In the genomic region with DNA sequence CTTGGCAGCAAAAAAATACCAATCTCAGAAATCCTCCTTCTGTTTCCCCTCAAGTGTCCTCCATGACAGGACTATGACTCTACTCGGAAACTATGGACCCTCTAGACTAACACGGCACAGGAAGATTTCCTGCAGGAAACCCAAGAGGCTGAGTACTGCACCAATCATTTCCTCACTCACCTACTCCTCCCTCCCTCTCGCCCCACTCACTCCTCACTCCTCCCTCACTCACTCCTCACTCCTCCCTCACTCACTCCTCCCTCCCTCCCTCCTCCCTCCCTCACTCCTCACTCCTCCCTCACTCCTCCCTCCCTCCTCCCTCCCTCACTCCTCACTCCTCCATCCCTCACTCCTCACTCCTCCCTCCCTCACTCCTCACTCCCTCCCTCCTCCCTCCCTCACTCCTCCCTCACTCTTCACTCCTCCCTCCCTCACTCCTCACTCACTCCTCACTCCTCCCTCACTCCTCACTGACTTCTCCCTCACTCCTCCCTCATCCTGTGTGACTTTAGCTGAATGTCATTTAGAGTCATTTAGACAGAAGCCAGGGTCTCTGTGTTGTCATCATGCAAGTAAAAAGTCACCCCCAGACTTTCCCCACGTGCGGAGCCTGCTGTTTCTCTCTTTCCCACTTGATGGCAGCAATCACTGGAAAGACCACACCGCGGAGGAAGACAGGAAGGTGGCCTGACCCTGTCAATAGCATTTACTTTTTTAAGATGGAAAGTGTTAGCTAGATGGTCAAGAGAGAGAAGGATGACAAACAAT, we compare ENCODE assay signal across 8 cellular contexts.
DNase-seq lines count a peak whose midpoint lies in the region; ATAC-seq and TF ChIP-seq lines count a peak whose summit lies in the region.

No MANE protein-coding gene starts in this region.

- H3K27ac ChIP-seq in dorsolateral prefrontal cortex = no peak overlapping the region

- no peak overlapping the region for H3K27ac Mint-ChIP-seq in nephron progenitor cell
- no peak overlapping the region for H3K27ac Mint-ChIP-seq in activated T-cell treated with anti-CD3 and anti-CD28 coated beads, Interleukin-2, amount 50 U/mL, for 24 hours

- peaks cover 9% of the 10 kb centered on the region for H3K36me3 Mint-ChIP-seq in nephron progenitor cell (ENCODE audit: low read depth)
- no peaks in the 10 kb centered on the region for H3K36me3 Mint-ChIP-seq in activated T-cell treated with anti-CD3 and anti-CD28 coated beads, Interleukin-2, amount 50 U/mL, for 24 hours (ENCODE audit: low read depth)

- ATAC-seq in GM21381 (IDR thresholded peaks at IDR 0.05; ENCODE audit: unreplicated experiment) = no peak

- H3K9me3 Mint-ChIP-seq in nephron progenitor cell = peaks cover 23% of the 10 kb centered on the region
- H3K9me3 Mint-ChIP-seq in activated T-cell treated with anti-CD3 and anti-CD28 coated beads, Interleukin-2, amount 50 U/mL, for 24 hours = no peaks in the 10 kb centered on the region

- intact Hi-C loops in dorsolateral prefrontal cortex (cut with DNase I) = loop anchor here (5.0 kb wide), 1 partner anchor 117 kb away; no protein-coding TSS in a partner anchor

- peaks cover 0 to 26% (median 0%) of the 10 kb centered on the region in 45 donors for H3K27me3 ChIP-seq in dorsolateral prefrontal cortex

- H3K4me3 ChIP-seq in Jurkat, Clone E6-1 (ENCODE audit: low read length) = no peak overlapping the region
- H3K4me3 ChIP-seq in dorsolateral prefrontal cortex = no peak overlapping the region

- DNase-seq in ELR (ENCODE audit: low read depth) = peak; percentile 50
- DNase-seq in Jurkat, Clone E6-1 (ENCODE audit: low read depth, low spot score) = peak; percentile 25
- DNase-seq in dorsolateral prefrontal cortex = peak in 1 of 10 donors; percentile 50
- peak; percentile 48 for DNase-seq in nephron progenitor cell
- no peak for DNase-seq in NCI-H2107 treated with DMSO at 0.1 percent for 48 hours (lab: John Stamatoyannopoulos, UW; ENCODE audit: unreplicated experiment)
- no peak for DNase-seq in COR-L47 (lab: John Stamatoyannopoulos, UW)
- no peak for DNase-seq in activated T-cell treated with anti-CD3 and anti-CD28 coated beads, Interleukin-2, amount 50 U/mL, for 24 hours

- TF ChIP-seq CTCF in dorsolateral prefrontal cortex (IDR thresholded peaks at IDR 0.05 in 54 of 56, conservative IDR thresholded peaks at IDR 0.05 in 2 of 56; ENCODE audit: low read depth in 1 of 56, partially characterized antibody in 56 of 56) = peak in 54 of 56 donors; percentile 17 to 67 (median 53)
- peak; percentile 58 for TF ChIP-seq CTCF in nephron progenitor cell (IDR thresholded peaks at IDR 0.05)

- peaks cover 11% of the 10 kb centered on the region for H3K4me1 Mint-ChIP-seq in nephron progenitor cell
- peaks cover 3% of the 10 kb centered on the region for H3K4me1 Mint-ChIP-seq in activated T-cell treated with anti-CD3 and anti-CD28 coated beads, Interleukin-2, amount 50 U/mL, for 24 hours (ENCODE audit: low read depth)

- H3K27me3 Mint-ChIP-seq in nephron progenitor cell (ENCODE audit: low read depth, poor library complexity) = peaks cover 44% of the 10 kb centered on the region
- peaks cover 10% of the 10 kb centered on the region for H3K27me3 Mint-ChIP-seq in activated T-cell treated with anti-CD3 and anti-CD28 coated beads, Interleukin-2, amount 50 U/mL, for 24 hours

- H3K4me3 Mint-ChIP-seq in nephron progenitor cell = no peak overlapping the region
- H3K4me3 Mint-ChIP-seq in activated T-cell treated with anti-CD3 and anti-CD28 coated beads, Interleukin-2, amount 50 U/mL, for 24 hours = no peak overlapping the region

Comparison
In these comparisons a context has a peak if more than half of its experiments do, and no peak if none do; other contexts are left out.
1. DNase-seq: peak in ELR (single experiment), Jurkat, Clone E6-1 (single experiment) and nephron progenitor cell (single experiment); none in NCI-H2107 treated with DMSO at 0.1 percent for 48 hours (single experiment), COR-L47 (single experiment) and activated T-cell treated with anti-CD3 and anti-CD28 coated beads, Interleukin-2, amount 50 U/mL, for 24 hours (single experiment).